In the genomic region with DNA sequence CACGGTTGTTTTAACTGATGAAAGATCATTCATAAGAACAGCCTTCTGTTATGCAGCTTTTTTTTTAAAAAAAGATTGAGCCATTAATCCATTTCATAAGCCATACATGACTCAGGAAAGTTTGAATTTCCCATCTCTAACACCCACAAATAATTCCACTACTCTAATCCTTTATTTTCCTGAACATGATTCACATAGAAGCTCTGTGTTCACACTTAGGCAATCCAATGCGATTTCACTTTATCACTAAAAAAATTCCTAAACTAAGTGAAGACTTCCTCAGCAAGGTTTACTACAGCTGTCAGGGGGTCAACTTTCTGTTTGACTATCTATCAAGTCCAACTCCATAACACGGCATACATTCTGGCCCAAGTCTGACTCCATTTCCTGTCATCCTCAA, we compare ENCODE assay signal across 25 cellular contexts. TPM values are rescaled to one million over a fixed set of nuclear protein-coding genes. Genes with fewer than 3 reads are reported as not detected.
DNase-seq lines count a peak whose midpoint lies in the region; ATAC-seq, FAIRE-seq and TF ChIP-seq lines count a peak whose summit lies in the region.
"Had no signal": no experiment of that assay in that cellular context is flagged by ENCODE, and none has a peak within 500 bp of the region (broad histone marks: within the 10 kb centered on the region; RNA-seq: fewer than 3 reads in every experiment).

No MANE protein-coding gene starts in this region.

- no peak for TF ChIP-seq CTCF in heart left ventricle (IDR thresholded peaks at IDR 0.05)
- no peak for TF ChIP-seq CTCF in RWPE2 (IDR thresholded peaks at IDR 0.05; ENCODE audit: poor library complexity, severe bottlenecking)
- no peak for TF ChIP-seq CTCF in fibroblast of pulmonary artery (IDR thresholded peaks at IDR 0.05; ENCODE audit: low read length, missing control alignments)
- TF ChIP-seq CTCF in retinal pigment epithelial cell (conservative IDR thresholded peaks at IDR 0.05; ENCODE audit: low read depth, low read length): no peak

- ATAC-seq in heart left ventricle (no peak), right cardiac atrium (no peak), RWPE2 (ENCODE audit: low read depth) (peak; percentile 76), GM19035 (IDR thresholded peaks at IDR 0.05; ENCODE audit: unreplicated experiment) (no peak)
- ATAC-seq: body of pancreas; natural killer cell treated with Interleukin-12 subunit alpha and Interleukin-12 subunit beta and Interleukin-15 and Interleukin-18, amount 100 ng/mL, for 72 hours had no signal

- FAIRE-seq in small intestine (lab: Jason Lieb, UNC): no peak
- FAIRE-seq: colon, frontal cortex had no signal

- WGBS in heart left ventricle, 4 donors: 21 to 30% (median 26%) methylated on average over 3 of the region's 3 CpGs
- 34% methylated on average over 3 of the region's 3 CpGs for WGBS in right cardiac atrium
- WGBS in small intestine, 3 donors: 50 to 59% (median 51%) methylated on average over 3 of the region's 3 CpGs

- H3K4me1 ChIP-seq in heart left ventricle (peaks cover 0 to 52% (median 13%) of the 10 kb centered on the region in 12 donors), right cardiac atrium (ENCODE audit: control insufficient read depth, insufficient read depth, low read length) (no peaks in the 10 kb centered on the region), RWPE2 (ENCODE audit: insufficient read depth, poor library complexity, severe bottlenecking) (peaks cover 13% of the 10 kb centered on the region), small intestine (ENCODE audit: control insufficient read depth in 2 of 2, insufficient read depth in 1 of 2, low read depth in 1 of 2, low read length in 1 of 2) (peaks cover 3 to 4% of the 10 kb centered on the region in 2 donors)
- H3K4me1 ChIP-seq: adrenal gland, testis had no signal

- H3K36me3 ChIP-seq in heart left ventricle (peaks cover 0 to 51% (median 16%) of the 10 kb centered on the region in 9 donors), RWPE2 (ENCODE audit: low read depth) (peaks cover 80% of the 10 kb centered on the region), small intestine (ENCODE audit: control insufficient read depth in 2 of 2, insufficient read depth in 2 of 2, low read length in 2 of 2) (no peaks in the 10 kb centered on the region)
- H3K36me3 ChIP-seq: adrenal gland had no signal

- peak overlapping the region in 9 of 12 donors; percentile 11 to 45 (median 32) for H3K27ac ChIP-seq in heart left ventricle
- no peak overlapping the region for H3K27ac ChIP-seq in right cardiac atrium (ENCODE audit: low read length)
- peak overlapping the region; percentile 22 for H3K27ac ChIP-seq in RWPE2 (ENCODE audit: poor library complexity, severe bottlenecking)
- H3K27ac ChIP-seq in small intestine (ENCODE audit: low read depth in 1 of 2, low read length in 1 of 2): no peak overlapping the region
- H3K27ac ChIP-seq: adrenal gland, body of pancreas, testis had no signal

- H3K27me3 ChIP-seq in heart left ventricle: no peaks in the 10 kb centered on the region
- H3K27me3 ChIP-seq in right cardiac atrium (ENCODE audit: control insufficient read depth, insufficient read depth): no peaks in the 10 kb centered on the region
- no peaks in the 10 kb centered on the region for H3K27me3 ChIP-seq in RWPE2 (ENCODE audit: insufficient read depth, poor library complexity, severe bottlenecking)
- no peaks in the 10 kb centered on the region for H3K27me3 ChIP-seq in small intestine (ENCODE audit: control insufficient read depth in 2 of 2, insufficient read depth in 2 of 2, low read length in 2 of 2)
- H3K27me3 ChIP-seq: adrenal gland, body of pancreas, testis had no signal

- H3K9me3 ChIP-seq in heart left ventricle (no peaks in the 10 kb centered on the region), right cardiac atrium (ENCODE audit: control insufficient read depth, low read length) (no peaks in the 10 kb centered on the region), RWPE2 (ENCODE audit: severe bottlenecking) (no peaks in the 10 kb centered on the region), small intestine (ENCODE audit: control insufficient read depth, low read depth) (no peaks in the 10 kb centered on the region)
- H3K9me3 ChIP-seq: adrenal gland, body of pancreas, testis had no signal

- H3K4me3 ChIP-seq in heart left ventricle (no peak overlapping the region), right cardiac atrium (ENCODE audit: low read length) (no peak overlapping the region), RWPE2 (ENCODE audit: severe bottlenecking) (no peak overlapping the region), fibroblast of pulmonary artery (replicated peaks; ENCODE audit: low read depth, low read length) (no peak overlapping the region), retinal pigment epithelial cell (ENCODE audit: low read length) (no peak overlapping the region), small intestine (ENCODE audit: low read depth in 1 of 2, low read length in 2 of 2) (no peak overlapping the region)
- H3K4me3 ChIP-seq: adrenal gland, body of pancreas, testis had no signal

- intact Hi-C loops in heart left ventricle (cut with DNase I) (no loop called here), right cardiac atrium (cut with DNase I) (no loop called here)

- TF ChIP-seq POLR2A in heart left ventricle (IDR thresholded peaks at IDR 0.05): no peak

- DNase-seq in heart left ventricle: no peak
- no peak for DNase-seq in right cardiac atrium
- no peak for DNase-seq in RWPE2 (ENCODE audit: low spot score)
- peak; percentile 43 for DNase-seq in fibroblast of pulmonary artery (ENCODE audit: low read depth)
- DNase-seq in retinal pigment epithelial cell (ENCODE audit: low read depth): peak; percentile 71
- no peak for DNase-seq in NCI-H2227 (lab: John Stamatoyannopoulos, UW; ENCODE audit: unreplicated experiment)
- no peak for DNase-seq in small intestine
- DNase-seq: activated CD4-positive, alpha-beta memory T cell treated with anti-CD3 and anti-CD28 coated beads, Interleukin-2, amount 10 ng/mL, durations not matched to agents 7 days and 5 days; activated CD8-positive, alpha-beta memory T cell treated with anti-CD3 and anti-CD28 coated beads, Interleukin-2, amount 50 U/mL, for 4 hours; activated naive CD4-positive, alpha-beta T cell treated with anti-CD3 and anti-CD28 coated beads, Interleukin-2, amount 10 ng/mL, durations not matched to agents 7 days and 5 days; adrenal gland; body of pancreas; CD4-positive, CD25-positive, alpha-beta regulatory T cell; effector memory CD4-positive, alpha-beta T cell; KG1; NCI-H1417; NCI-H2081; NCI-H748 treated with DMSO at 0.1 percent for 48 hours; SHP77 treated with DMSO at 0.1 percent for 48 hours; stimulated activated CD4-positive, alpha-beta T cell treated with anti-CD3 and anti-CD28 coated beads, Interleukin-1b, Interleukin-23, amount 100 ng/mL, for 48 hours; testis had no signal

RNA-seq across cellular contexts. Expression of a gene that starts 25.9 kb away (rescaled TPM):
- total RNA-seq in heart left ventricle (100 to 1,000 TPM; 269 to 576 (median 402) TPM), right cardiac atrium (100 to 1,000 TPM; 147 to 374 (median 229) TPM)
- polyA plus RNA-seq in heart left ventricle (100 to 1,000 TPM; 111 to 206 TPM), right cardiac atrium (84.6 TPM), small intestine (10 to 100 TPM; 12.7 to 34.7 (median 14.3) TPM)
- total RNA-seq: activated CD4-positive, alpha-beta memory T cell treated with anti-CD3 and anti-CD28 coated beads, Interleukin-2, amount 10 ng/mL, durations not matched to agents 7 days and 5 days had no signal

Comparison
In these comparisons a context has a peak if more than half of its experiments do, and no peak if none do; other contexts are left out.
1. H3K27ac ChIP-seq: peak in heart left ventricle (9 of 12) and RWPE2 (single experiment); none in right cardiac atrium (single experiment) and small intestine (0 of 2).
2. DNase-seq: peak in fibroblast of pulmonary artery (single experiment) and retinal pigment epithelial cell (single experiment); none in heart left ventricle (0 of 5), right cardiac atrium (0 of 3), RWPE2 (single experiment), NCI-H2227 (single experiment) and small intestine (single experiment).